Comparison of ENCODE assay signal across 17 cellular contexts in genomic region chr20:40933758-40934157, GRCh38.
A peak's percentile ranks its signal among the peaks of the same experiment; 100 is the strongest.
DNase-seq lines count a peak whose midpoint lies in the region; ATAC-seq and TF ChIP-seq lines count a peak whose summit lies in the region.
"Had no signal": no experiment of that assay in that cellular context is flagged by ENCODE, and none has a peak within 500 bp of the region (broad histone marks: within the 10 kb centered on the region; RNA-seq: fewer than 3 reads in every experiment).

No MANE protein-coding gene starts in this region.

- H3K9me2 ChIP-seq in OCI-LY1 (ENCODE audit: low read depth, low read length): no peaks in the 10 kb centered on the region

- peaks cover 52% of the 10 kb centered on the region for H3K4me1 ChIP-seq in OCI-LY1 (ENCODE audit: insufficient read depth, low read length, severe bottlenecking)

- H3K4me1 Mint-ChIP-seq in natural killer cell treated with Interleukin-12 subunit alpha and Interleukin-12 subunit beta and Interleukin-15 and Interleukin-18, amount 100 ng/mL, for 72 hours (ENCODE audit: low read depth in 2 of 2): peaks cover 9 to 10% of the 10 kb centered on the region in 2 donors
- peaks cover 0 to 9% of the 10 kb centered on the region in 2 donors for H3K4me1 Mint-ChIP-seq in natural killer cell
- H3K4me1 Mint-ChIP-seq: B cell, GM23338 had no signal

- H3K4me3 ChIP-seq in OCI-LY1 (ENCODE audit: low read depth, low read length, poor library complexity, severe bottlenecking): no peak overlapping the region
- H3K4me3 ChIP-seq: BLaER1 treated with 17β-estradiol and CSF1 and Interleukin-3, amounts not matched to agents 10 nM and 100 nM; GM23338 had no signal

- peak overlapping the region; percentile 8 for H3K27ac ChIP-seq in OCI-LY1 (ENCODE audit: low read depth, low read length, poor library complexity, severe bottlenecking)

- DNase-seq in activated CD8-positive, alpha-beta memory T cell treated with anti-CD3 and anti-CD28 coated beads, Interleukin-2, amount 50 U/mL, for 48 hours: peak; percentile 29
- no peak for DNase-seq in activated CD8-positive, alpha-beta memory T cell treated with anti-CD3 and anti-CD28 coated beads for 24 hours
- DNase-seq in natural killer cell treated with Interleukin-12 subunit alpha and Interleukin-12 subunit beta and Interleukin-15 and Interleukin-18, amount 100 ng/mL, for 72 hours (ENCODE audit: low spot score): no peak
- DNase-seq in natural killer cell (no peak), NCI-H82 treated with DMSO at 0.1 percent for 48 hours (lab: John Stamatoyannopoulos, UW; ENCODE audit: unreplicated experiment) (no peak), RKO (ENCODE audit: low spot score) (no peak), AG08395 (ENCODE audit: low spot score) (no peak)
- DNase-seq: 8988T; Calu3; CD8-positive, alpha-beta T cell; DMS79 treated with DMSO at 0.1 percent for 48 hours; HCEC 1CT; HFFc6 had no signal

- H3K27me3 Mint-ChIP-seq in natural killer cell treated with Interleukin-12 subunit alpha and Interleukin-12 subunit beta and Interleukin-15 and Interleukin-18, amount 100 ng/mL, for 72 hours: peaks cover 6 to 8% of the 10 kb centered on the region in 2 donors
- peaks cover 0 to 5% of the 10 kb centered on the region in 2 donors for H3K27me3 Mint-ChIP-seq in natural killer cell (ENCODE audit: low read depth in 2 of 2)

- no peaks in the 10 kb centered on the region for H3K36me3 ChIP-seq in OCI-LY1 (ENCODE audit: insufficient read depth, low read length)
- H3K36me3 ChIP-seq: BLaER1 treated with 17β-estradiol and CSF1 and Interleukin-3, amounts not matched to agents 10 nM and 100 nM had no signal

- no peaks in the 10 kb centered on the region for H3K9me3 ChIP-seq in OCI-LY1 (ENCODE audit: low read length)

- peak in 1 of 2 donors; percentile 65 for ATAC-seq in natural killer cell treated with Interleukin-12 subunit alpha and Interleukin-12 subunit beta and Interleukin-15 and Interleukin-18, amount 100 ng/mL, for 72 hours
- no peak for ATAC-seq in natural killer cell
- ATAC-seq: CD8-positive, alpha-beta T cell; GM23338 had no signal

- peak overlapping the region; percentile 48 for H3K4me3 Mint-ChIP-seq in natural killer cell treated with Interleukin-12 subunit alpha and Interleukin-12 subunit beta and Interleukin-15 and Interleukin-18, amount 100 ng/mL, for 72 hours
- H3K4me3 Mint-ChIP-seq in natural killer cell: no peak overlapping the region
- H3K4me3 Mint-ChIP-seq: B cell; CD8-positive, alpha-beta T cell; GM23338; HFFc6 had no signal

- no peaks in the 10 kb centered on the region for H4K20me1 ChIP-seq in OCI-LY1 (ENCODE audit: insufficient read depth, low read length)
- H4K20me1 ChIP-seq: BLaER1 treated with 17β-estradiol and CSF1 and Interleukin-3, amounts not matched to agents 10 nM and 100 nM had no signal

- no peak overlapping the region for H3K9ac ChIP-seq in OCI-LY1 (ENCODE audit: low read length)
- H3K9ac ChIP-seq: BLaER1 treated with 17β-estradiol and CSF1 and Interleukin-3, amounts not matched to agents 10 nM and 100 nM had no signal

- no peaks in the 10 kb centered on the region for H3K27me3 ChIP-seq in OCI-LY1 (ENCODE audit: insufficient read depth, low read length)
- H3K27me3 ChIP-seq: BLaER1 treated with 17β-estradiol and CSF1 and Interleukin-3, amounts not matched to agents 10 nM and 100 nM had no signal

- H3K79me2 ChIP-seq in OCI-LY1 (ENCODE audit: insufficient read depth, low read length): no peaks in the 10 kb centered on the region

- H3K9me3 Mint-ChIP-seq in natural killer cell treated with Interleukin-12 subunit alpha and Interleukin-12 subunit beta and Interleukin-15 and Interleukin-18, amount 100 ng/mL, for 72 hours: peaks cover 6% of the 10 kb centered on the region
- H3K9me3 Mint-ChIP-seq in natural killer cell: peaks cover 3 to 4% of the 10 kb centered on the region in 2 donors
- H3K9me3 Mint-ChIP-seq: CD8-positive, alpha-beta T cell had no signal

- H3F3A ChIP-seq in OCI-LY1 (ENCODE audit: insufficient read depth, low read length): no peaks in the 10 kb centered on the region

- TF ChIP-seq CTCF in natural killer cell (IDR thresholded peaks at IDR 0.05) (no peak), OCI-LY1 (IDR thresholded peaks at IDR 0.05; ENCODE audit: low read length) (no peak)

- H3K4me2 ChIP-seq in OCI-LY1 (ENCODE audit: low read length): no peak overlapping the region
- H3K4me2 ChIP-seq: GM23338 had no signal

- peaks cover 9% of the 10 kb centered on the region for H3K36me3 Mint-ChIP-seq in natural killer cell treated with Interleukin-12 subunit alpha and Interleukin-12 subunit beta and Interleukin-15 and Interleukin-18, amount 100 ng/mL, for 72 hours
- no peaks in the 10 kb centered on the region for H3K36me3 Mint-ChIP-seq in natural killer cell
- H3K36me3 Mint-ChIP-seq: CD8-positive, alpha-beta T cell had no signal

- H3K27ac Mint-ChIP-seq in natural killer cell treated with Interleukin-12 subunit alpha and Interleukin-12 subunit beta and Interleukin-15 and Interleukin-18, amount 100 ng/mL, for 72 hours: peak overlapping the region in 1 of 2 donors; percentile 6
- no peak overlapping the region for H3K27ac Mint-ChIP-seq in natural killer cell
- H3K27ac Mint-ChIP-seq: B cell; CD8-positive, alpha-beta T cell; GM23338; HFFc6 had no signal

- no peak overlapping the region for H2AFZ ChIP-seq in OCI-LY1 (ENCODE audit: low read length)
- H2AFZ ChIP-seq: GM23338 had no signal

- intact Hi-C loops in natural killer cell (cut with micrococcal nuclease): no loop called here
